ENCODE assay signal across 11 cellular contexts in the genomic region with DNA sequence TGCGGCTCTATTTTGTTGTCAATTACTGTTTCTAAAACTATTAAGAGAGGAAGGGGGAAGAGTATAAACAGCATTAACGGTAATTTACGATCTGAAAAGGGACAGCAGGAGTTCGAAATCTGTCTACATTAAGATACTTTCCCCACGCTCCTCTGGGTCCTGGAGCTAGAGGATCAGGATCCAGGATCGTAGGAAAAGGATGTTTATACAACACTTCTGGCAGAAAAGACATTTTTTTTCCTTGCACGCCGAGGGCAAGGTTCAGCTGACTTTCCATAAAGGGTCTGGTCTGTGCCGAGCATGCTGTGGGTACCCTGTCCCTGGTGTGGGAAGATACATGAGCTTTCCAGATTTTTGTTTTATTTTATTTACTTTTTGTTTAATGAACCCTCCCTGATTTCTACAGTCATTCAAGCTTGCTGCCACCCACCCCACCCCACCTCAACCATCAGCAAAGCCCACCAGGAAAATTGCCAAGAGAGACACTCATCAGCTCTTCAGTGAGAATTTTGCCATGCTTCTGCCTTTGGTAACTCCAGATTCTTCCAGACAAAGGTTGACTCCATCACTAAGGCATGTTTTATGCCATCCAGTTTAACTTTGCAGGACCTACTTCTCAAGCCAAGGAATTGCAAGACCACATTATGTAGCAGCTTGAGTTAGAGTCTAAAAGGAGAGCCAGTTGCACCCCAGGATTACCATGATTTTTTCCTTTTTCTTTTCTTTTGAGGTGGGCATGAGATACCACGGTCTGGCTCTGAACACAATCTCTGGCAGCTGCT.
DNase-seq lines count a peak whose midpoint lies in the region; ATAC-seq and TF ChIP-seq lines count a peak whose summit lies in the region.
"Had no signal": no experiment of that assay in that cellular context is flagged by ENCODE, and none has a peak within 500 bp of the region (broad histone marks: within the 10 kb centered on the region; RNA-seq: fewer than 3 reads in every experiment).

No MANE protein-coding gene starts in this region.

- peaks cover 3% of the 10 kb centered on the region for H3K36me3 Mint-ChIP-seq in effector memory CD8-positive, alpha-beta T cell (ENCODE audit: insufficient read depth)
- no peaks in the 10 kb centered on the region for H3K36me3 Mint-ChIP-seq in osteocyte (ENCODE audit: unreplicated experiment)
- H3K36me3 Mint-ChIP-seq: immature natural killer cell had no signal

- no peaks in the 10 kb centered on the region for H3K9me3 Mint-ChIP-seq in effector memory CD8-positive, alpha-beta T cell
- H3K9me3 Mint-ChIP-seq in osteocyte (ENCODE audit: unreplicated experiment) = no peaks in the 10 kb centered on the region
- H3K9me3 Mint-ChIP-seq: T-helper 1 cell treated with Interleukin-12 subunit alpha and Interleukin-12 subunit beta and Interleukin-4 antibody, amounts not matched to agents 30 μg/mL and 1 μg/mL, for 36 hours had no signal

- H3K4me1 ChIP-seq in effector memory CD4-positive, alpha-beta T cell (ENCODE audit: control insufficient read depth, insufficient read depth, low read length, poor library complexity, severe bottlenecking) = peaks cover 8% of the 10 kb centered on the region

- ATAC-seq in effector memory CD8-positive, alpha-beta T cell (replicated peaks) = no peak
- ATAC-seq in HG02623 (IDR thresholded peaks at IDR 0.05; ENCODE audit: unreplicated experiment) (no peak), esophagus mucosa (no peak)

- peaks cover 9 to 15% of the 10 kb centered on the region in 2 donors for H3K27me3 Mint-ChIP-seq in effector memory CD8-positive, alpha-beta T cell
- peaks cover 17% of the 10 kb centered on the region for H3K27me3 Mint-ChIP-seq in osteocyte (ENCODE audit: unreplicated experiment)

- H3K4me3 Mint-ChIP-seq in effector memory CD8-positive, alpha-beta T cell = peak overlapping the region; percentile 9 to 19
- H3K4me3 Mint-ChIP-seq in osteocyte (ENCODE audit: unreplicated experiment) = no peak overlapping the region
- H3K4me3 Mint-ChIP-seq: immature natural killer cell; neural crest cell; T-helper 1 cell treated with Interleukin-12 subunit alpha and Interleukin-12 subunit beta and Interleukin-4 antibody, amounts not matched to agents 30 μg/mL and 1 μg/mL, for 36 hours had no signal

- no peaks in the 10 kb centered on the region for H3K9me3 ChIP-seq in effector memory CD4-positive, alpha-beta T cell (ENCODE audit: control insufficient read depth, low read length)

- peaks cover 4 to 5% of the 10 kb centered on the region in 2 donors for H3K4me1 Mint-ChIP-seq in effector memory CD8-positive, alpha-beta T cell (ENCODE audit: low read depth in 2 of 2)
- H3K4me1 Mint-ChIP-seq in osteocyte (ENCODE audit: unreplicated experiment) = peaks cover 20% of the 10 kb centered on the region

- H3K27ac Mint-ChIP-seq in effector memory CD8-positive, alpha-beta T cell = peak overlapping the region in 1 of 2 donors; percentile 12
- peak overlapping the region; percentile 5 for H3K27ac Mint-ChIP-seq in osteocyte (ENCODE audit: unreplicated experiment)
- H3K27ac Mint-ChIP-seq: immature natural killer cell; T-helper 1 cell treated with Interleukin-12 subunit alpha and Interleukin-12 subunit beta and Interleukin-4 antibody, amounts not matched to agents 30 μg/mL and 1 μg/mL, for 36 hours had no signal

- DNase-seq in EH (ENCODE audit: low read depth) = peak; percentile 79
- peak; percentile 75 for DNase-seq in M059J (ENCODE audit: low read depth)
- DNase-seq in effector memory CD8-positive, alpha-beta T cell = no peak
- no peak for DNase-seq in osteocyte (ENCODE audit: extremely low spot score, unreplicated experiment)
- DNase-seq in NOMO-1 treated with DMSO at 0.1 percent for 48 hours (lab: John Stamatoyannopoulos, UW; ENCODE audit: unreplicated experiment) = no peak
- no peak for DNase-seq in effector memory CD4-positive, alpha-beta T cell

- no peak overlapping the region for H3K27ac ChIP-seq in effector memory CD4-positive, alpha-beta T cell (ENCODE audit: insufficient read depth, low read length, poor library complexity, severe bottlenecking)

- H3K36me3 ChIP-seq in effector memory CD4-positive, alpha-beta T cell (ENCODE audit: control insufficient read depth, insufficient read depth, low read length) = no peaks in the 10 kb centered on the region

- H3K27me3 ChIP-seq in effector memory CD4-positive, alpha-beta T cell (replicated peaks; ENCODE audit: control insufficient read depth, insufficient read depth, low read length, poor library complexity, severe bottlenecking) = no peaks in the 10 kb centered on the region

- H3K4me3 ChIP-seq in effector memory CD4-positive, alpha-beta T cell (ENCODE audit: insufficient read depth, low read depth, low read length, poor library complexity, severe bottlenecking) = no peak overlapping the region

- TF ChIP-seq CTCF in osteocyte (IDR thresholded peaks at IDR 0.05) = no peak

Comparison
In these comparisons a context has a peak if more than half of its experiments do, and no peak if none do; other contexts are left out.
1. DNase-seq: peak in EH (single experiment) and M059J (single experiment); none in effector memory CD8-positive, alpha-beta T cell (0 of 3), osteocyte (single experiment), NOMO-1 treated with DMSO at 0.1 percent for 48 hours (single experiment) and effector memory CD4-positive, alpha-beta T cell (0 of 3).